Comparison of ENCODE assay signal across 8 cellular contexts in the genomic region with DNA sequence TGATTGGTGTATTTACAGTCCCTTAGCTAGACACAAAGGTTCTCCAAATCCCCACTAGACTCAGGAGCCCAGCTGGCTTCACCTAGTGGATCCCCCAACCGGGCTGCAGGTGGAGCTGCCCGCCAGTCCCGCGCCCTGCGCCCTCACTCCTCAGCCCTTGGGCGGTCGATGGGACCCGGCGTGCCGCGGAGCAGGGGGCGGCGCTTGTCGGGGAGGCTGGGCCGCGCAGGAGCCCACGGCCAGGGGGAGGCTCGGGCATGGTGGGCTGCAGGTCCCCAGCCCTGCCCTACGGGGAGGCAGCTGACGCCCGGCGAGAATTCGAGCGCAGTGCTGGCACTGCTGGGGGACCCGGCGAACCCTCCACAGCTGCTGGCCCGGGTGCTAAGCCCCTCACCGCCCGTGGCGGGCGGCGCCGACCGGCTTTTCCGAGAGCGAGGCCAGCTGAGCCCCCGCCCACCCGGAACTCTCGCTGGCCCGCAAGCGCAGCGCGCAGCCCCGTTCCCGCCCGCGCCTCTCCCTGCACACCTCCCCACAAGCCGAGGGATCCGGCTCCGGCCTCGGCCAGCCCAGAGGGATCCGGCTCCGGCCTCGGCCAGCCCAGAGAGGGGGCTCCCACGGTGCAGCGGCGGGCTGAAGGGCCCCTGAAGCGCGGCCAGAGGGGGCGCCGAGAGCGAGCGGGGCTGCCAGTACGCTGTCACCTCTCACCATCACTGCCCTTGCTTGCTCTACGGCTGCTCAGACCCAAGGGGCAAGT. TPM values are rescaled to one million over a fixed set of nuclear protein-coding genes. Genes with fewer than 3 reads are reported as not detected.
DNase-seq lines count a peak whose midpoint lies in the region.

No MANE protein-coding gene starts in this region.

- DNase-seq in NCI-H82 (lab: John Stamatoyannopoulos, UW), result peak; percentile 60
- no peak for DNase-seq in NCI-H82 treated with DMSO at 0.1 percent for 48 hours (lab: John Stamatoyannopoulos, UW; ENCODE audit: unreplicated experiment)
- DNase-seq in activated naive CD8-positive, alpha-beta T cell treated with anti-CD3 and anti-CD28 coated beads for 36 hours, result peak; percentile 44
- DNase-seq in left kidney (ENCODE audit: low read depth, low spot score), result peak; percentile 83
- DNase-seq in A172 (ENCODE audit: low spot score), result no peak
- DNase-seq in RKO (ENCODE audit: low spot score), result no peak
- no peak for DNase-seq in SKM-1 treated with dmso at 0.1 percent for 144 hours (lab: John Stamatoyannopoulos, UW; ENCODE audit: unreplicated experiment)

- peaks cover 9% of the 10 kb centered on the region for H3K4me1 Mint-ChIP-seq in activated naive CD8-positive, alpha-beta T cell treated with anti-CD3 and anti-CD28 coated beads for 36 hours

- peaks cover 12% of the 10 kb centered on the region for H3K27me3 ChIP-seq in thymus (ENCODE audit: control insufficient read depth, insufficient read depth)

- H3K9me3 Mint-ChIP-seq in activated naive CD8-positive, alpha-beta T cell treated with anti-CD3 and anti-CD28 coated beads for 36 hours, result peaks cover 4% of the 10 kb centered on the region

- peaks cover 4% of the 10 kb centered on the region for H3K36me3 Mint-ChIP-seq in activated naive CD8-positive, alpha-beta T cell treated with anti-CD3 and anti-CD28 coated beads for 36 hours

- WGBS in thymus, result 5% methylated on average over 65 of the region's 65 CpGs

- H3K4me3 Mint-ChIP-seq in activated naive CD8-positive, alpha-beta T cell treated with anti-CD3 and anti-CD28 coated beads for 36 hours, result peak overlapping the region; percentile 61

- H3K27ac Mint-ChIP-seq in activated naive CD8-positive, alpha-beta T cell treated with anti-CD3 and anti-CD28 coated beads for 36 hours, result no peak overlapping the region

- no peaks in the 10 kb centered on the region for H3K4me1 ChIP-seq in thymus (ENCODE audit: control insufficient read depth, insufficient read depth, low read length)

- H3K4me3 ChIP-seq in thymus (ENCODE audit: low read length), result peak overlapping the region; percentile 51

- no peak overlapping the region for H3K27ac ChIP-seq in thymus (ENCODE audit: low read depth)

- no peaks in the 10 kb centered on the region for H3K36me3 ChIP-seq in thymus (ENCODE audit: control insufficient read depth, insufficient read depth)

- H3K27me3 Mint-ChIP-seq in activated naive CD8-positive, alpha-beta T cell treated with anti-CD3 and anti-CD28 coated beads for 36 hours, result peaks cover 20% of the 10 kb centered on the region

- H3K9me3 ChIP-seq in thymus (ENCODE audit: control insufficient read depth), result peaks cover 2% of the 10 kb centered on the region

RNA-seq across cellular contexts. Expression of a gene that starts 39.4 kb away (rescaled TPM):
- 1 to 10 TPM; 2.1 to 2.2 TPM for total RNA-seq in activated naive CD8-positive, alpha-beta T cell treated with anti-CD3 and anti-CD28 coated beads for 36 hours
- polyA plus RNA-seq in thymus, result 5.1 TPM
- 52.8 and 54.2 TPM in 2 replicates for total RNA-seq in A172 (2014; rRNA removed; shearing (Covaris generic))

Comparison
In these comparisons a context has a peak if more than half of its experiments do, and no peak if none do; other contexts are left out.
1. DNase-seq: peak in NCI-H82 (single experiment), activated naive CD8-positive, alpha-beta T cell treated with anti-CD3 and anti-CD28 coated beads for 36 hours (single experiment) and left kidney (single experiment); none in NCI-H82 treated with DMSO at 0.1 percent for 48 hours (single experiment), A172 (single experiment), RKO (single experiment) and SKM-1 treated with dmso at 0.1 percent for 144 hours (single experiment).
2. RNA of a gene that starts 39.4 kb away (total RNA-seq): 52.8 to 54.2 TPM in A172; 2.1 to 2.2 TPM in activated naive CD8-positive, alpha-beta T cell treated with anti-CD3 and anti-CD28 coated beads for 36 hours; every median in the first group is over 10 times any median in the second.